Comparison of ENCODE assay signal across 22 cellular contexts in the genomic region with DNA sequence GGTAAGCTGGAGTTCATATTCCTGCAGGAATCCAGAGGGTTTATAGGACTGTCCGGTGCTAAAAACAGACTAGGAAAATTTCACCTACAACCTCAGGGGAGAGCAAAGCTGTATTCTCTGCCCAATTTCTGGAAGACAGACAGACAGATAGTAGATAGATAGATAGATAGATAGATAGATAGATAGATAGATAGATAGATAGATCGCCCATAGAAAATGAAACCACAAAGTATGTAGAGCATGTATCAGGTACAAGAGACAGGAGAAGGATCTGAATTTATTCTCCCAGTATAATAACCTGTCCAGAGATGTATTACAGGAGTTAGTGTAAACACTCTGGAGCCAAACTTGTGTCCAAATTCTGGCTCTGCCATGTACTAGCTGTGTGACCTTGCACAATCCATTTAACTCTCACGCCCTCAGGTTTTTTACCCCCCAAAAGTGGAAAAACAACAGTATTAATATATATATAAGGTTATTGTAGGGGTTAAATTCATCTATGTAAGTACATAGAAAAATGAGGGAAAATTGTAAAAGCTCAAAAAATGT. TPM values are rescaled to one million over a fixed set of nuclear protein-coding genes. Genes with fewer than 3 reads are reported as not detected.
A peak's percentile ranks its signal among the peaks of the same experiment; 100 is the strongest.
DNase-seq lines count a peak whose midpoint lies in the region; ATAC-seq and TF ChIP-seq lines count a peak whose summit lies in the region.
"Had no signal": no experiment of that assay in that cellular context is flagged by ENCODE, and none has a peak within 500 bp of the region (broad histone marks: within the 10 kb centered on the region; RNA-seq: fewer than 3 reads in every experiment).

No MANE protein-coding gene starts in this region.

- no peak for TF ChIP-seq EP300 in gastroesophageal sphincter (IDR thresholded peaks at IDR 0.05)

- ATAC-seq in Right ventricle myocardium superior (ENCODE audit: poor library complexity), result no peak
- ATAC-seq in gastroesophageal sphincter, result peak; percentile 60
- ATAC-seq: PC-3 had no signal

- no peak for TF ChIP-seq POLR2A in gastroesophageal sphincter (IDR thresholded peaks at IDR 0.05)

- WGBS in gastroesophageal sphincter (ENCODE audit: low coverage in 1 of 2), 2 donors, result 92% methylated on average over 2 of the region's 3 CpGs

- H3K27me3 ChIP-seq in left ventricle myocardium inferior (ENCODE audit: low read depth) (no peaks in the 10 kb centered on the region), gastroesophageal sphincter (no peaks in the 10 kb centered on the region), muscle layer of duodenum (ENCODE audit: low read depth, low read length) (no peaks in the 10 kb centered on the region)
- H3K27me3 ChIP-seq: BE2C had no signal

- H3K27ac ChIP-seq in left ventricle myocardium inferior (replicated peaks) (peak overlapping the region; percentile 78), gastroesophageal sphincter (peak overlapping the region in 2 of 4 donors; percentile 61 to 66), muscle layer of duodenum (ENCODE audit: low read length) (peak overlapping the region; percentile 20), RWPE1 (no peak overlapping the region)

- H3K4me1 ChIP-seq in left ventricle myocardium inferior (no peaks in the 10 kb centered on the region), gastroesophageal sphincter (no peaks in the 10 kb centered on the region), muscle layer of duodenum (ENCODE audit: control insufficient read depth in 1 of 2, insufficient read depth in 2 of 2, low read length in 2 of 2) (no peaks in the 10 kb centered on the region)
- H3K4me1 ChIP-seq: BE2C had no signal

- H3K36me3 ChIP-seq in left ventricle myocardium inferior (peaks cover 2% of the 10 kb centered on the region), gastroesophageal sphincter (peaks cover 0 to 15% of the 10 kb centered on the region in 2 donors), muscle layer of duodenum (ENCODE audit: control insufficient read depth in 1 of 2, insufficient read depth in 2 of 2, low read length in 2 of 2) (no peaks in the 10 kb centered on the region)
- H3K36me3 ChIP-seq: BE2C had no signal

- POLR2A ChIA-PET in RWPE1 (lab: Yijun Ruan, JAX; ENCODE audit: low non-redundant PET), result no interaction called here

- intact Hi-C loops in left ventricle myocardium inferior (cut with micrococcal nuclease), result no loop called here
- intact Hi-C loops in Right ventricle myocardium superior (cut with DNase I), result no loop called here

- CTCF ChIA-PET in RWPE1 (lab: Yijun Ruan, JAX), result interaction anchor here (0.7 kb wide), 1 partner anchor 47 kb away, joined by 3 read pairs; no protein-coding TSS in a partner anchor

- no peak overlapping the region for H3K4me3 ChIP-seq in left ventricle myocardium inferior
- no peak overlapping the region for H3K4me3 ChIP-seq in gastroesophageal sphincter
- H3K4me3 ChIP-seq in muscle layer of duodenum (ENCODE audit: low read depth in 1 of 2, low read length in 2 of 2), result no peak overlapping the region

- DNase-seq in left ventricle myocardium inferior (no peak), Right ventricle myocardium superior (no peak), RWPE1 (ENCODE audit: low spot score) (no peak), AML-193 (lab: John Stamatoyannopoulos, UW) (no peak), SIG-M5 treated with dmso at 0.1 percent for 504 hours (lab: John Stamatoyannopoulos, UW; ENCODE audit: unreplicated experiment) (no peak), HUDEP-2 (lab: John Stamatoyannopoulos, UW; ENCODE audit: unreplicated experiment in 76 of 76) (no peak)
- DNase-seq: 8988T, BE2C, EL, GF-D8, H7, MM.1S, NCI-H1048, NCI-H1417 treated with DMSO at 0.1 percent for 48 hours, NCI-H187, NCI-H446 treated with DMSO at 0.1 percent for 48 hours, NCI-H526 treated with DMSO at 0.1 percent for 48 hours, PC-3, SHP77 treated with DMSO at 0.1 percent for 48 hours had no signal

- H3K9me3 ChIP-seq in left ventricle myocardium inferior (replicated peaks) (no peaks in the 10 kb centered on the region), gastroesophageal sphincter (no peaks in the 10 kb centered on the region), muscle layer of duodenum (ENCODE audit: control insufficient read depth in 1 of 2, low read length in 2 of 2) (no peaks in the 10 kb centered on the region)
- H3K9me3 ChIP-seq: BE2C had no signal

- TF ChIP-seq CTCF in left ventricle myocardium inferior (IDR thresholded peaks at IDR 0.05; ENCODE audit: borderline replicate concordance) (no peak), gastroesophageal sphincter (IDR thresholded peaks at IDR 0.05) (no peak), RWPE1 (conservative IDR thresholded peaks at IDR 0.05; ENCODE audit: low read depth) (no peak)

RNA-seq across cellular contexts. Expression of a gene that starts 2.1 kb away (rescaled TPM):
- total RNA-seq in left ventricle myocardium inferior (18.5 TPM), Right ventricle myocardium superior (29.7 TPM), gastroesophageal sphincter (100 to 1,000 TPM in 1 of 4 donors, 10 to 100 TPM in 3; 35.8 to 133 (median 71.1) TPM)
- total RNA-seq: H7, PC-3, RPMI7951 had no signal
